ENCODE assay signal across 8 cellular contexts in genomic region chr4:102868782-102869568, GRCh38. TPM values are rescaled to one million over a fixed set of nuclear protein-coding genes. Genes with fewer than 3 reads are reported as not detected.
A peak's percentile ranks its signal among the peaks of the same experiment; 100 is the strongest.
DNase-seq lines count a peak whose midpoint lies in the region; ATAC-seq lines count a peak whose summit lies in the region.

Gene CISD2 (plus strand): TSS chr4:102868992. CDS start chr4:102869085, 93 bp downstream.

- WGBS in mesenchymal stem cell: under 1% methylated on average over 62 of the region's 71 CpGs

- H3K4me3 ChIP-seq in mesenchymal stem cell (ENCODE audit: insufficient read depth in 1 of 2, low read depth in 1 of 2, low read length in 2 of 2): peak within 1 kb of the TSS; percentile 84 to 92

- peaks cover 21 to 27% of the 10 kb centered on the region in 2 donors for H3K4me1 Mint-ChIP-seq in effector memory CD8-positive, alpha-beta T cell (ENCODE audit: low read depth in 2 of 2)

- H3K4ac ChIP-seq in mesenchymal stem cell (ENCODE audit: low read depth in 1 of 2, low read length in 2 of 2): peak within 1 kb of the TSS in 1 of 2 experiments; percentile 95

- H3K4me1 ChIP-seq in mesenchymal stem cell (ENCODE audit: control insufficient read depth, insufficient read depth, low read depth, low read length): peaks cover 8% of the 10 kb centered on the region

- DNase-seq in Caki2 (ENCODE audit: low read depth): peak; percentile 94
- peak; percentile 55 to 98 (median 87) for DNase-seq in HUDEP-2 (lab: John Stamatoyannopoulos, UW; ENCODE audit: unreplicated experiment in 76 of 76)
- peak; percentile 93 for DNase-seq in NOMO-1 treated with dmso at 0.1 percent for 144 hours (lab: John Stamatoyannopoulos, UW; ENCODE audit: unreplicated experiment)
- peak; percentile 73 to 86 (median 77) for DNase-seq in activated CD8-positive, alpha-beta memory T cell treated with anti-CD3 and anti-CD28 coated beads for 48 hours (ENCODE audit: low read depth in 2 of 3, low spot score in 2 of 3)
- peak; percentile 88 to 90 (median 90) for DNase-seq in effector memory CD8-positive, alpha-beta T cell
- DNase-seq in mesenchymal stem cell: peak; percentile 92
- DNase-seq in stimulated activated CD8-positive, alpha-beta memory T cell treated with anti-CD3 and anti-CD28 coated beads, Interleukin-12 subunit alpha, Interleukin-12 subunit beta, amount 100 ng/mL, for 24 hours (ENCODE audit: extremely low read depth): peak; percentile 80

- no peaks in the 10 kb centered on the region for H3K9me3 Mint-ChIP-seq in effector memory CD8-positive, alpha-beta T cell

- H3K27me3 ChIP-seq in mesenchymal stem cell (ENCODE audit: control insufficient read depth in 1 of 2, insufficient read depth in 1 of 2, low read length in 2 of 2): no peaks in the 10 kb centered on the region

- peak within 1 kb of the TSS in 1 of 2 experiments; percentile 99 for H3K14ac ChIP-seq in mesenchymal stem cell (ENCODE audit: low read length in 2 of 2)

- peak within 1 kb of the TSS; percentile 98 for H2AFZ ChIP-seq in mesenchymal stem cell (ENCODE audit: low read depth, low read length)

- peak within 1 kb of the TSS; percentile 98 for H3K27ac ChIP-seq in mesenchymal stem cell (ENCODE audit: low read length, poor library complexity, severe bottlenecking)

- peak within 1 kb of the TSS; percentile 94 for H4K8ac ChIP-seq in mesenchymal stem cell (ENCODE audit: low read length)

- H3K4me3 Mint-ChIP-seq in effector memory CD8-positive, alpha-beta T cell: peak within 1 kb of the TSS; percentile 93 to 95

- peak within 1 kb of the TSS; percentile 95 for H3K9ac ChIP-seq in mesenchymal stem cell (ENCODE audit: low read length)

- H2BK5ac ChIP-seq in mesenchymal stem cell (ENCODE audit: low read depth, low read length, poor library complexity, severe bottlenecking): peak within 1 kb of the TSS; percentile 94

- H3K79me1 ChIP-seq in mesenchymal stem cell (replicated peaks; ENCODE audit: low read length, poor library complexity, severe bottlenecking): peaks cover 6% of the 10 kb centered on the region

- no peaks in the 10 kb centered on the region for H3K9me3 ChIP-seq in mesenchymal stem cell (ENCODE audit: control insufficient read depth, low read length)

- H3K27me3 Mint-ChIP-seq in effector memory CD8-positive, alpha-beta T cell: no peaks in the 10 kb centered on the region

- H2AK5ac ChIP-seq in mesenchymal stem cell (ENCODE audit: low read length, severe bottlenecking): no peak within 1 kb of the TSS

- H4K91ac ChIP-seq in mesenchymal stem cell (ENCODE audit: low read length): peak within 1 kb of the TSS; percentile 60

- peak within 1 kb of the TSS; percentile 9 to 93 for H2BK12ac ChIP-seq in mesenchymal stem cell (ENCODE audit: low read length in 2 of 2)

- peak; percentile 83 for ATAC-seq in GM21390 (IDR thresholded peaks at IDR 0.05; ENCODE audit: unreplicated experiment)
- ATAC-seq in effector memory CD8-positive, alpha-beta T cell (replicated peaks): peak; percentile 82

- H3K23ac ChIP-seq in mesenchymal stem cell (ENCODE audit: low read length in 2 of 2): peak within 1 kb of the TSS in 1 of 2 experiments; percentile 89

- peaks cover 3 to 4% of the 10 kb centered on the region in 2 experiments for H3K36me3 ChIP-seq in mesenchymal stem cell (ENCODE audit: control insufficient read depth in 1 of 2, insufficient read depth in 2 of 2, low read depth in 1 of 2, low read length in 2 of 2)

- peak within 1 kb of the TSS; percentile 51 for H2BK120ac ChIP-seq in mesenchymal stem cell (ENCODE audit: low read depth, low read length)

- H3K36me3 Mint-ChIP-seq in effector memory CD8-positive, alpha-beta T cell (ENCODE audit: insufficient read depth): peaks cover 25% of the 10 kb centered on the region

- H2BK15ac ChIP-seq in mesenchymal stem cell (ENCODE audit: low read depth, poor library complexity, severe bottlenecking): peak within 1 kb of the TSS; percentile 75

- H3K4me2 ChIP-seq in mesenchymal stem cell (ENCODE audit: low read length, poor library complexity, severe bottlenecking): peak within 1 kb of the TSS; percentile 96

- peak within 1 kb of the TSS; percentile 99 to 100 for H3K27ac Mint-ChIP-seq in effector memory CD8-positive, alpha-beta T cell

- peak within 1 kb of the TSS; percentile 95 to 100 for H3K18ac ChIP-seq in mesenchymal stem cell (ENCODE audit: low read depth in 1 of 2, low read length in 2 of 2)

- in situ Hi-C loops in Caki2 (cut with HindIII; ENCODE audit: low pct_unique_long_range_greater_than_20kb, low sequenced_read_pairs): no loop called here

RNA-seq across cellular contexts. Expression of gene CISD2, which starts in this region (rescaled TPM):
- 57.6 and 67.3 TPM in 2 replicates for total RNA-seq in Caki2 (2014; rRNA removed; shearing (Covaris generic); ENCODE audit: low replicate concordance)
- 39.9 TPM for polyA plus RNA-seq in mesenchymal stem cell (2013, experiment 1 of 2)
- polyA plus RNA-seq in mesenchymal stem cell (2013, experiment 2 of 2): 43.0 TPM

Comparison
In these comparisons a context has a peak if more than half of its experiments do, and no peak if none do; other contexts are left out.
1. Peak in every context shown above with its lines: DNase-seq, ATAC-seq, H3K4me3 ChIP-seq and H3K27ac ChIP-seq.